ENCODE assay signal across 8 cellular contexts in the genomic region with DNA sequence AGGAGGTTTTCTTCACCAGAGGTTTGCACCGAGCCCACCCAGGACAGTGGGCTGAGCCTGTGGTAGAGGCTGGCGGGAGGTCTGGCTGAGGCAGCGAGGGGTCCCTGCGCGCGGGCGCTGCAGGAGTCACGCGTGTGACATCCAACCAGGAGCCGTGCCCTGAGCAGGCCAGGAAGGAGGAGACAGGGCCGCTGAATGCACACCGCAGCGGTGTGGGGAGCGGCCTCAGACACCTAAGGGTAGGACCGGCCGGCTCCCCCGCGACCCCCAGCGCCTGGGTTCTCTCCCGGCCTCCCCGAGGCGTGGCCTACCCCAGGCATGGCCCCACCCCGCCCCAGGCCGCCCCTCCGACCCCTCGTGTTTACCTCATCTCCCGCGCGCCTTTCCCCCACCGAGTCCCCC. TPM values are rescaled to one million over a fixed set of nuclear protein-coding genes. Genes with fewer than 3 reads are reported as not detected.
DNase-seq lines count a peak whose midpoint lies in the region; ATAC-seq and TF ChIP-seq lines count a peak whose summit lies in the region.

No MANE protein-coding gene starts in this region.

- ATAC-seq in HCT116 = peak; percentile 68

- DNase-seq in NCI-H82 (lab: John Stamatoyannopoulos, UW) (peak; percentile 87), NCI-H82 treated with DMSO at 0.1 percent for 48 hours (lab: John Stamatoyannopoulos, UW; ENCODE audit: unreplicated experiment) (no peak), HCT116 (ENCODE audit: low read depth, low spot score) (no peak), MG63 (peak; percentile 63), epithelial cell of esophagus (ENCODE audit: low read depth) (peak; percentile 56)
- peak; percentile 86 for DNase-seq in activated CD4-positive, alpha-beta T cell treated with anti-CD3 and anti-CD28 coated beads, Interleukin-2, amount 10 ng/mL, durations not matched to agents 24 days and 14 days

- H3K4me3 ChIP-seq in HCT116 (replicated peaks in 1 of 2; ENCODE audit: low read depth in 1 of 2, low read length in 2 of 2) (peak overlapping the region; percentile 73 to 80), MG63 (peak overlapping the region; percentile 65), epithelial cell of esophagus (ENCODE audit: low read length) (peak overlapping the region; percentile 58), muscle layer of colon (ENCODE audit: low read depth in 1 of 2, low read length in 2 of 2) (peak overlapping the region; percentile 45 to 67), thymus (ENCODE audit: low read length) (peak overlapping the region; percentile 90)

- CTCF ChIA-PET in HCT116 (lab: Charles Lee) = interaction anchor here (1.1 kb wide), 1 partner anchor 12 kb away, joined by 3 read pairs; no protein-coding TSS in a partner anchor

- no peaks in the 10 kb centered on the region for H4K20me1 ChIP-seq in HCT116 (ENCODE audit: insufficient read depth)

- no peak overlapping the region for H2AFZ ChIP-seq in HCT116 (ENCODE audit: low read depth, low read length, poor library complexity, severe bottlenecking)

- H3K4me1 Mint-ChIP-seq in activated CD4-positive, alpha-beta T cell treated with anti-CD3 and anti-CD28 coated beads, Interleukin-2, amount 10 ng/mL, durations not matched to agents 24 days and 14 days = peaks cover 15% of the 10 kb centered on the region

- peak overlapping the region; percentile 63 for H3K27ac ChIP-seq in HCT116 (ENCODE audit: low read depth, low read length)
- peak overlapping the region; percentile 86 for H3K27ac ChIP-seq in muscle layer of colon (ENCODE audit: low read depth, low read length)
- peak overlapping the region; percentile 92 for H3K27ac ChIP-seq in thymus (ENCODE audit: low read depth)

- H3K27ac Mint-ChIP-seq in activated CD4-positive, alpha-beta T cell treated with anti-CD3 and anti-CD28 coated beads, Interleukin-2, amount 10 ng/mL, durations not matched to agents 24 days and 14 days = peak overlapping the region; percentile 87

- H3K9me2 ChIP-seq in HCT116 (ENCODE audit: insufficient read depth) = no peaks in the 10 kb centered on the region

- POLR2A ChIA-PET in HCT116 (lab: Charles Lee) = no interaction called here

- RAD21 ChIA-PET in HCT116 (lab: Charles Lee; ENCODE audit: low non-redundant PET in 1 of 2, low total read pairs in 2 of 2, uncharacterized antibody in 2 of 2, unreplicated experiment in 2 of 2) = no interaction called here

- TF ChIP-seq RAD21 in HCT116 (IDR thresholded peaks at IDR 0.05; ENCODE audit: low read depth) = no peak

- no peaks in the 10 kb centered on the region for H3K27me3 ChIP-seq in HCT116 (ENCODE audit: insufficient read depth, low read length)
- no peaks in the 10 kb centered on the region for H3K27me3 ChIP-seq in MG63
- H3K27me3 ChIP-seq in muscle layer of colon (ENCODE audit: control insufficient read depth in 1 of 2, insufficient read depth in 2 of 2, low read length in 2 of 2) = no peaks in the 10 kb centered on the region
- H3K27me3 ChIP-seq in thymus (ENCODE audit: control insufficient read depth, insufficient read depth) = no peaks in the 10 kb centered on the region

- peak overlapping the region; percentile 85 for H3K4me3 Mint-ChIP-seq in activated CD4-positive, alpha-beta T cell treated with anti-CD3 and anti-CD28 coated beads, Interleukin-2, amount 10 ng/mL, durations not matched to agents 24 days and 14 days

- TF ChIP-seq POLR2A in HCT116 (IDR thresholded peaks at IDR 0.05; ENCODE audit: borderline replicate concordance, extremely low read depth, insufficient read depth, insufficient read length) = no peak

- no peaks in the 10 kb centered on the region for H3K9me3 Mint-ChIP-seq in activated CD4-positive, alpha-beta T cell treated with anti-CD3 and anti-CD28 coated beads, Interleukin-2, amount 10 ng/mL, durations not matched to agents 24 days and 14 days

- no TSS peak for BruUV-seq in HCT116 (replicated peaks; lab: Mats Ljungman, UMichigan)

- no peaks in the 10 kb centered on the region for H3K36me3 Mint-ChIP-seq in activated CD4-positive, alpha-beta T cell treated with anti-CD3 and anti-CD28 coated beads, Interleukin-2, amount 10 ng/mL, durations not matched to agents 24 days and 14 days (ENCODE audit: low read depth)

- H3K4me2 ChIP-seq in HCT116 (ENCODE audit: low read length) = peak overlapping the region; percentile 94

- WGBS in thymus = under 1% methylated on average over 29 of the region's 30 CpGs

- no peaks in the 10 kb centered on the region for H3K27me3 Mint-ChIP-seq in activated CD4-positive, alpha-beta T cell treated with anti-CD3 and anti-CD28 coated beads, Interleukin-2, amount 10 ng/mL, durations not matched to agents 24 days and 14 days

- no peaks in the 10 kb centered on the region; a peak in 2 of 4 replicates for H3K9me3 ChIP-seq in HCT116 (ENCODE audit: control insufficient read depth in 1 of 2, insufficient read depth in 1 of 2, low read depth in 1 of 2, low read length in 2 of 2)
- H3K9me3 ChIP-seq in MG63 = peaks cover 5% of the 10 kb centered on the region
- H3K9me3 ChIP-seq in muscle layer of colon (ENCODE audit: low read length) = no peaks in the 10 kb centered on the region
- no peaks in the 10 kb centered on the region for H3K9me3 ChIP-seq in thymus (ENCODE audit: control insufficient read depth)

- peaks cover 14 to 35% of the 10 kb centered on the region in 2 experiments for H3K4me1 ChIP-seq in HCT116 (ENCODE audit: control insufficient read depth in 1 of 2, insufficient read depth in 2 of 2, low read length in 2 of 2)
- H3K4me1 ChIP-seq in muscle layer of colon (ENCODE audit: insufficient read depth, low read length) = peaks cover 14% of the 10 kb centered on the region
- H3K4me1 ChIP-seq in thymus (ENCODE audit: control insufficient read depth, insufficient read depth, low read length) = peaks cover 11% of the 10 kb centered on the region

- TF ChIP-seq CTCF in HCT116 (IDR thresholded peaks at IDR 0.05 in 2 of 3, conservative IDR thresholded peaks at IDR 0.05 in 1 of 3; ENCODE audit: borderline replicate concordance in 1 of 3, insufficient read depth in 1 of 3, low read depth in 2 of 3, low read length in 2 of 3) (no peak), epithelial cell of esophagus (IDR thresholded peaks at IDR 0.05; ENCODE audit: insufficient read depth, low read depth, low read length, missing control alignments) (no peak)

- intact Hi-C loops in HCT116 (cut with micrococcal nuclease) = no loop called here
- intact Hi-C loops in activated CD4-positive, alpha-beta T cell treated with anti-CD3 and anti-CD28 coated beads, Interleukin-2, amount 10 ng/mL, durations not matched to agents 24 days and 14 days (cut with micrococcal nuclease) = loop anchor here (5.0 kb wide), 2 partner anchors 274 to 394 kb away; a partner anchor contains a TSS

- H3K79me2 ChIP-seq in HCT116 (ENCODE audit: insufficient read depth, low read length) = peaks cover 15% of the 10 kb centered on the region; the same call in 1 of the 2 replicates

- H3K9ac ChIP-seq in HCT116 (ENCODE audit: low read length) (peak overlapping the region; percentile 80), muscle layer of colon (ENCODE audit: low read length) (peak overlapping the region; percentile 14)

- H3K36me3 ChIP-seq in HCT116 (ENCODE audit: control insufficient read depth in 1 of 2, insufficient read depth in 2 of 2, low read length in 2 of 2) = 0 out of 4 replicates have a peak, but pooled peaks cover 0 to 4% of the 10 kb centered on the region in 2 experiments
- no peaks in the 10 kb centered on the region for H3K36me3 ChIP-seq in MG63
- no peaks in the 10 kb centered on the region for H3K36me3 ChIP-seq in muscle layer of colon (ENCODE audit: insufficient read depth, low read length)
- H3K36me3 ChIP-seq in thymus (ENCODE audit: control insufficient read depth, insufficient read depth) = no peaks in the 10 kb centered on the region

TF ChIP-seq in HCT116, 20 proteins besides CTCF, POLR2A, EP300 and RAD21 (continues in another document):
- TF ChIP-seq, protein P1, sequence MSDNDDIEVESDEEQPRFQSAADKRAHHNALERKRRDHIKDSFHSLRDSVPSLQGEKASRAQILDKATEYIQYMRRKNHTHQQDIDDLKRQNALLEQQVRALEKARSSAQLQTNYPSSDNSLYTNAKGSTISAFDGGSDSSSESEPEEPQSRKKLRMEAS (IDR thresholded peaks at IDR 0.05) = no peak
- TF ChIP-seq, protein P2, sequence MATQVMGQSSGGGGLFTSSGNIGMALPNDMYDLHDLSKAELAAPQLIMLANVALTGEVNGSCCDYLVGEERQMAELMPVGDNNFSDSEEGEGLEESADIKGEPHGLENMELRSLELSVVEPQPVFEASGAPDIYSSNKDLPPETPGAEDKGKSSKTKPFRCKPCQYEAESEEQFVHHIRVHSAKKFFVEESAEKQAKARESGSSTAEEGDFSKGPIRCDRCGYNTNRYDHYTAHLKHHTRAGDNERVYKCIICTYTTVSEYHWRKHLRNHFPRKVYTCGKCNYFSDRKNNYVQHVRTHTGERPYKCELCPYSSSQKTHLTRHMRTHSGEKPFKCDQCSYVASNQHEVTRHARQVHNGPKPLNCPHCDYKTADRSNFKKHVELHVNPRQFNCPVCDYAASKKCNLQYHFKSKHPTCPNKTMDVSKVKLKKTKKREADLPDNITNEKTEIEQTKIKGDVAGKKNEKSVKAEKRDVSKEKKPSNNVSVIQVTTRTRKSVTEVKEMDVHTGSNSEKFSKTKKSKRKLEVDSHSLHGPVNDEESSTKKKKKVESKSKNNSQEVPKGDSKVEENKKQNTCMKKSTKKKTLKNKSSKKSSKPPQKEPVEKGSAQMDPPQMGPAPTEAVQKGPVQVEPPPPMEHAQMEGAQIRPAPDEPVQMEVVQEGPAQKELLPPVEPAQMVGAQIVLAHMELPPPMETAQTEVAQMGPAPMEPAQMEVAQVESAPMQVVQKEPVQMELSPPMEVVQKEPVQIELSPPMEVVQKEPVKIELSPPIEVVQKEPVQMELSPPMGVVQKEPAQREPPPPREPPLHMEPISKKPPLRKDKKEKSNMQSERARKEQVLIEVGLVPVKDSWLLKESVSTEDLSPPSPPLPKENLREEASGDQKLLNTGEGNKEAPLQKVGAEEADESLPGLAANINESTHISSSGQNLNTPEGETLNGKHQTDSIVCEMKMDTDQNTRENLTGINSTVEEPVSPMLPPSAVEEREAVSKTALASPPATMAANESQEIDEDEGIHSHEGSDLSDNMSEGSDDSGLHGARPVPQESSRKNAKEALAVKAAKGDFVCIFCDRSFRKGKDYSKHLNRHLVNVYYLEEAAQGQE (IDR thresholded peaks at IDR 0.05; ENCODE audit: low read depth) = no peak
- TF ChIP-seq CEBPB (IDR thresholded peaks at IDR 0.05; ENCODE audit: low read depth) (no peak), POLR2AphosphoS5 (IDR thresholded peaks at IDR 0.05; ENCODE audit: low read depth, low read length) (no peak), CBX3 (IDR thresholded peaks at IDR 0.05; ENCODE audit: low read depth) (no peak), ZNF274 (IDR thresholded peaks at IDR 0.05; ENCODE audit: low read depth, low read length) (no peak), EZH2phosphoT487 (IDR thresholded peaks at IDR 0.05; ENCODE audit: borderline replicate concordance) (no peak)

RNA-seq across cellular contexts. Expression of a gene that starts 0.4 kb away (rescaled TPM):
- 45.9 TPM for total RNA-seq in HCT116 (2021; ENCODE audit: unreplicated experiment)
- polyA plus RNA-seq in HCT116 (2012) = 54.6 and 56.6 TPM in 2 replicates
- total RNA-seq in MG63 (2014; rRNA removed; shearing (Covaris generic); ENCODE audit: low replicate concordance) = 55.6 and 63.0 TPM in 2 replicates
- 17.9 and 20.1 TPM in 2 replicates for total RNA-seq in activated CD4-positive, alpha-beta T cell treated with anti-CD3 and anti-CD28 coated beads, Interleukin-2, amount 10 ng/mL, durations not matched to agents 24 days and 14 days
- polyA plus RNA-seq in thymus = 33.5 TPM

Comparison
In these comparisons a context has a peak if more than half of its experiments do, and no peak if none do; other contexts are left out.
1. DNase-seq: peak in NCI-H82 (single experiment), MG63 (single experiment), activated CD4-positive, alpha-beta T cell treated with anti-CD3 and anti-CD28 coated beads, Interleukin-2, amount 10 ng/mL, durations not matched to agents 24 days and 14 days (single experiment) and epithelial cell of esophagus (single experiment); none in NCI-H82 treated with DMSO at 0.1 percent for 48 hours (single experiment) and HCT116 (single experiment).
2. Peak in every context shown above with its lines, with median percentiles within 50 percentile points of each other: H3K27ac ChIP-seq and H3K4me3 ChIP-seq.